Comparison of ENCODE assay signal across 1 cellular context in genomic region chr1:241531195-241532172, GRCh38.
TF ChIP-seq lines count a peak whose summit lies in the region.

No MANE protein-coding gene starts in this region.

TF ChIP-seq in HCT116, 20 proteins besides CTCF, POLR2A, EP300 and RAD21:
- TF ChIP-seq CBX3 (IDR thresholded peaks at IDR 0.05; ENCODE audit: low read depth) (peak; percentile 46; the same call in 1 of the 2 replicates), SRF (IDR thresholded peaks at IDR 0.05; ENCODE audit: low read depth) (0 out of 2 replicates have a peak, but pooled peaks have one; percentile 23), ELF1 (IDR thresholded peaks at IDR 0.05; ENCODE audit: borderline replicate concordance, low read depth) (peak; percentile 40; the same call in 1 of the 2 replicates), POLR2AphosphoS5 (IDR thresholded peaks at IDR 0.05; ENCODE audit: low read depth, low read length) (no peak)
